16 cellular contexts compared by ENCODE assay signal in genomic region chr6:108686896-108687295, GRCh38.
"Had no signal": no experiment of that assay in that cellular context is flagged by ENCODE, and none has a peak within 500 bp of the region (broad histone marks: within the 10 kb centered on the region; RNA-seq: fewer than 3 reads in every experiment).

No MANE protein-coding gene starts in this region.

- H3K9me3 Mint-ChIP-seq: activated CD4-positive, alpha-beta memory T cell treated with anti-CD3 and anti-CD28 coated beads for 36 hours; activated T-cell treated with anti-CD3 and anti-CD28 coated beads, Interleukin-2, amount 50 U/mL, for 4 hours; brain; central memory CD8-positive, alpha-beta T cell; natural killer cell treated with Interleukin-12 subunit alpha and Interleukin-12 subunit beta and Interleukin-15 and Interleukin-18, amount 100 ng/mL, for 72 hours had no signal

- H3K9me3 ChIP-seq: left lung, right lobe of liver, thoracic aorta had no signal

- H3K27me3 Mint-ChIP-seq: activated CD4-positive, alpha-beta memory T cell treated with anti-CD3 and anti-CD28 coated beads for 36 hours; activated naive CD8-positive, alpha-beta T cell; brain; central memory CD8-positive, alpha-beta T cell; natural killer cell treated with Interleukin-12 subunit alpha and Interleukin-12 subunit beta and Interleukin-15 and Interleukin-18, amount 100 ng/mL, for 72 hours had no signal

- H3K27ac ChIP-seq: left lung, right lobe of liver had no signal

- DNase-seq: activated CD4-positive, alpha-beta memory T cell treated with anti-CD3 and anti-CD28 coated beads for 36 hours; activated gamma-delta T cell; activated T-cell treated with anti-CD3 and anti-CD28 coated beads, Interleukin-2, amount 50 U/mL, for 4 hours; amniotic stem cell; effector CD8-positive, alpha-beta T cell; foreskin melanocyte; left lung; mesenchymal stem cell; nucleus accumbens; right lobe of liver had no signal

- H3K36me3 Mint-ChIP-seq: natural killer cell treated with Interleukin-12 subunit alpha and Interleukin-12 subunit beta and Interleukin-15 and Interleukin-18, amount 100 ng/mL, for 72 hours had no signal

- H3K4me3 ChIP-seq: coronary artery, left lung, right lobe of liver, thoracic aorta had no signal

- ATAC-seq: activated T-cell treated with anti-CD3 and anti-CD28 coated beads, Interleukin-2, amount 50 U/mL, for 4 hours; left lung; natural killer cell treated with Interleukin-12 subunit alpha and Interleukin-12 subunit beta and Interleukin-15 and Interleukin-18, amount 100 ng/mL, for 72 hours; right lobe of liver had no signal

- H3K27ac Mint-ChIP-seq: activated CD4-positive, alpha-beta memory T cell treated with anti-CD3 and anti-CD28 coated beads for 36 hours; activated naive CD8-positive, alpha-beta T cell had no signal

- H3K27me3 ChIP-seq: left lung, right lobe of liver had no signal

- H3K4me3 Mint-ChIP-seq: activated CD4-positive, alpha-beta memory T cell treated with anti-CD3 and anti-CD28 coated beads for 36 hours; activated naive CD8-positive, alpha-beta T cell; activated T-cell treated with anti-CD3 and anti-CD28 coated beads, Interleukin-2, amount 50 U/mL, for 4 hours; brain; central memory CD8-positive, alpha-beta T cell; natural killer cell treated with Interleukin-12 subunit alpha and Interleukin-12 subunit beta and Interleukin-15 and Interleukin-18, amount 100 ng/mL, for 72 hours had no signal
